ENCODE assay signal across 9 cellular contexts in genomic region chr2:69755862-69756467, GRCh38. TPM values are rescaled to one million over a fixed set of nuclear protein-coding genes. Genes with fewer than 3 reads are reported as not detected.
DNase-seq lines count a peak whose midpoint lies in the region; ATAC-seq and TF ChIP-seq lines count a peak whose summit lies in the region.
"Had no signal": no experiment of that assay in that cellular context is flagged by ENCODE, and none has a peak within 500 bp of the region (broad histone marks: within the 10 kb centered on the region; RNA-seq: fewer than 3 reads in every experiment).

No MANE protein-coding gene starts in this region.

- H3K4me3 Mint-ChIP-seq in activated CD4-positive, alpha-beta T cell treated with anti-CD3 and anti-CD28 coated beads, Interleukin-2, amount 10 ng/mL, durations not matched to agents 7 days and 5 days, result no peak overlapping the region
- H3K4me3 Mint-ChIP-seq in activated naive CD4-positive, alpha-beta T cell treated with anti-CD3 and anti-CD28 coated beads, Interleukin-2, amount 10 ng/mL, durations not matched to agents 7 days and 5 days, result no peak overlapping the region
- H3K4me3 Mint-ChIP-seq: memory B cell had no signal

- TF ChIP-seq RAD21 in SK-N-SH (IDR thresholded peaks at IDR 0.05; ENCODE audit: low read length), result no peak

- H3K4me2 ChIP-seq in SK-N-SH, result no peak overlapping the region

- peak in 3 of 4 donors; percentile 66 to 75 (median 74) for ATAC-seq in heart left ventricle

- no peaks in the 10 kb centered on the region for H3K9me3 Mint-ChIP-seq in activated CD4-positive, alpha-beta T cell treated with anti-CD3 and anti-CD28 coated beads, Interleukin-2, amount 10 ng/mL, durations not matched to agents 7 days and 5 days
- no peaks in the 10 kb centered on the region for H3K9me3 Mint-ChIP-seq in activated naive CD4-positive, alpha-beta T cell treated with anti-CD3 and anti-CD28 coated beads, Interleukin-2, amount 10 ng/mL, durations not matched to agents 7 days and 5 days
- H3K9me3 Mint-ChIP-seq: memory B cell had no signal

- H3K36me3 ChIP-seq in SK-N-SH (replicated peaks in 1 of 2; ENCODE audit: control insufficient read depth in 1 of 2, insufficient read depth in 2 of 2, low read length in 1 of 2), result peaks cover 0 to 13% of the 10 kb centered on the region in 2 experiments
- peaks cover 0 to 24% (median 8%) of the 10 kb centered on the region in 9 donors for H3K36me3 ChIP-seq in heart left ventricle
- peaks cover 0 to 4% of the 10 kb centered on the region in 2 donors for H3K36me3 ChIP-seq in thyroid gland
- peaks cover 0 to 20% (median 4%) of the 10 kb centered on the region in 6 donors for H3K36me3 ChIP-seq in spleen

- H3K27ac ChIP-seq in SK-N-SH (ENCODE audit: low read depth in 2 of 2, low read length in 1 of 2) (peak overlapping the region in 1 of 2 experiments; percentile 29; a peak in 1 of 4 replicates), heart left ventricle (peak overlapping the region in 4 of 12 donors; percentile 1 to 22 (median 8)), thyroid gland (peak overlapping the region in 2 of 3 donors; percentile 27 to 67), spleen (peak overlapping the region in 1 of 8 donors; percentile 59)

- H4K20me1 ChIP-seq in SK-N-SH (ENCODE audit: insufficient read depth), result peaks cover 9% of the 10 kb centered on the region; the same call in 1 of the 2 replicates

- H3K4me1 ChIP-seq in SK-N-SH (ENCODE audit: control insufficient read depth in 1 of 2, insufficient read depth in 2 of 2, low read depth in 1 of 2, low read length in 1 of 2) (0 out of 4 replicates have a peak, but pooled peaks cover 0 to 4% of the 10 kb centered on the region in 2 experiments), heart left ventricle (peaks cover 0 to 48% (median 10%) of the 10 kb centered on the region in 12 donors), thyroid gland (peaks cover 22 to 40% of the 10 kb centered on the region in 2 donors), spleen (peaks cover 0 to 48% (median 19%) of the 10 kb centered on the region in 6 donors)

- H3K36me3 Mint-ChIP-seq in activated CD4-positive, alpha-beta T cell treated with anti-CD3 and anti-CD28 coated beads, Interleukin-2, amount 10 ng/mL, durations not matched to agents 7 days and 5 days (ENCODE audit: low read depth), result peaks cover 3% of the 10 kb centered on the region
- H3K36me3 Mint-ChIP-seq in activated naive CD4-positive, alpha-beta T cell treated with anti-CD3 and anti-CD28 coated beads, Interleukin-2, amount 10 ng/mL, durations not matched to agents 7 days and 5 days, result peaks cover 6% of the 10 kb centered on the region

- POLR2A ChIA-PET in activated CD4-positive, alpha-beta T cell treated with anti-CD3 and anti-CD28 coated beads, Interleukin-2, amount 10 ng/mL, durations not matched to agents 7 days and 5 days (lab: Charles Lee), result interaction anchor here (0.6 to 0.7 kb wide), 2 partner anchors 20 to 1006 kb away, joined by 3 to 7 read pairs; no protein-coding TSS in a partner anchor
- POLR2A ChIA-PET in SK-N-SH (lab: Yijun Ruan, JAX), result no interaction called here

- H3K27me3 ChIP-seq in SK-N-SH (ENCODE audit: insufficient read depth) (no peaks in the 10 kb centered on the region), heart left ventricle (no peaks in the 10 kb centered on the region), thyroid gland (no peaks in the 10 kb centered on the region), spleen (replicated peaks in 1 of 7) (no peaks in the 10 kb centered on the region)

- peaks cover 16% of the 10 kb centered on the region for H3K4me1 Mint-ChIP-seq in activated CD4-positive, alpha-beta T cell treated with anti-CD3 and anti-CD28 coated beads, Interleukin-2, amount 10 ng/mL, durations not matched to agents 7 days and 5 days
- H3K4me1 Mint-ChIP-seq in activated naive CD4-positive, alpha-beta T cell treated with anti-CD3 and anti-CD28 coated beads, Interleukin-2, amount 10 ng/mL, durations not matched to agents 7 days and 5 days, result peaks cover 21% of the 10 kb centered on the region

- peak; percentile 14 for DNase-seq in activated CD4-positive, alpha-beta T cell treated with anti-CD3 and anti-CD28 coated beads, Interleukin-2, amount 10 ng/mL, durations not matched to agents 7 days and 5 days
- no peak for DNase-seq in activated CD4-positive, alpha-beta T cell treated with anti-CD3 and anti-CD28 coated beads, Interleukin-2, amount 50 U/mL, for 1 hour
- DNase-seq in SK-N-SH, result no peak
- no peak for DNase-seq in heart left ventricle
- DNase-seq in thyroid gland, result no peak
- DNase-seq in spleen, result no peak
- no peak for DNase-seq in NCI-H1048 (lab: John Stamatoyannopoulos, UW)
- DNase-seq in activated naive CD4-positive, alpha-beta T cell treated with anti-CD3 and anti-CD28 coated beads, Interleukin-2, amount 10 ng/mL, durations not matched to agents 7 days and 5 days, result no peak

- H3K9me2 ChIP-seq in SK-N-SH, result no peaks in the 10 kb centered on the region

- WGBS in SK-N-SH (ENCODE audit: low lambda C conversion rate), result 41% methylated on average over 2 of the region's 2 CpGs
- 59 to 67% (median 61%) methylated on average over 2 of the region's 2 CpGs for WGBS in heart left ventricle, 4 donors
- 48 to 50% methylated on average over 2 of the region's 2 CpGs for WGBS in thyroid gland, 2 donors
- 55 to 76% (median 63%) methylated on average over 2 of the region's 2 CpGs for WGBS in spleen, 5 donors

- H2AFZ ChIP-seq in SK-N-SH (ENCODE audit: low read depth), result peak overlapping the region; percentile 38; the same call in 1 of the 2 replicates

- no peak for TF ChIP-seq POLR2A in heart left ventricle (IDR thresholded peaks at IDR 0.05)
- no peak for TF ChIP-seq POLR2A in thyroid gland (IDR thresholded peaks at IDR 0.05)
- no peak for TF ChIP-seq POLR2A in spleen (IDR thresholded peaks at IDR 0.05)

- no peak overlapping the region for H3K4me3 ChIP-seq in SK-N-SH (ENCODE audit: low read depth in 2 of 2, low read length in 1 of 2)
- no peak overlapping the region for H3K4me3 ChIP-seq in heart left ventricle
- H3K4me3 ChIP-seq in thyroid gland (replicated peaks in 1 of 3), result no peak overlapping the region
- no peak overlapping the region for H3K4me3 ChIP-seq in spleen

- H3K27ac Mint-ChIP-seq in activated CD4-positive, alpha-beta T cell treated with anti-CD3 and anti-CD28 coated beads, Interleukin-2, amount 10 ng/mL, durations not matched to agents 7 days and 5 days, result peak overlapping the region; percentile 65
- no peak overlapping the region for H3K27ac Mint-ChIP-seq in activated naive CD4-positive, alpha-beta T cell treated with anti-CD3 and anti-CD28 coated beads, Interleukin-2, amount 10 ng/mL, durations not matched to agents 7 days and 5 days
- H3K27ac Mint-ChIP-seq: memory B cell had no signal

- H3F3A ChIP-seq in SK-N-SH (replicated peaks; ENCODE audit: insufficient read depth), result peaks cover 5% of the 10 kb centered on the region

- H3K79me2 ChIP-seq in SK-N-SH (ENCODE audit: insufficient read depth), result peaks cover 51% of the 10 kb centered on the region

- TF ChIP-seq CTCF in SK-N-SH (IDR thresholded peaks at IDR 0.05) (no peak), heart left ventricle (IDR thresholded peaks at IDR 0.05) (no peak), thyroid gland (IDR thresholded peaks at IDR 0.05) (no peak), spleen (IDR thresholded peaks at IDR 0.05 in 8 of 11, conservative IDR thresholded peaks at IDR 0.05 in 3 of 11) (no peak)

- no peaks in the 10 kb centered on the region for H3K9me3 ChIP-seq in SK-N-SH
- H3K9me3 ChIP-seq in heart left ventricle, result no peaks in the 10 kb centered on the region
- no peaks in the 10 kb centered on the region for H3K9me3 ChIP-seq in thyroid gland
- no peaks in the 10 kb centered on the region for H3K9me3 ChIP-seq in spleen

- TF ChIP-seq EP300 in SK-N-SH (IDR thresholded peaks at IDR 0.05; ENCODE audit: borderline replicate concordance in 1 of 2, low read depth in 1 of 2, low read length in 1 of 2), result no peak

- CTCF ChIA-PET in activated CD4-positive, alpha-beta T cell treated with anti-CD3 and anti-CD28 coated beads, Interleukin-2, amount 10 ng/mL, durations not matched to agents 7 days and 5 days (lab: Charles Lee), result interaction anchor here (0.6 to 1.3 kb wide), 6 partner anchors 10 to 104 kb away, joined by 3 to 8 read pairs (median 3); no protein-coding TSS in a partner anchor
- CTCF ChIA-PET in SK-N-SH (lab: Yijun Ruan, JAX), result interaction anchor here (1.0 to 2.3 kb wide), 4 partner anchors 11 to 60 kb away, joined by 3 to 9 read pairs (median 5); no protein-coding TSS in a partner anchor
- CTCF ChIA-PET in activated naive CD4-positive, alpha-beta T cell treated with anti-CD3 and anti-CD28 coated beads, Interleukin-2, amount 10 ng/mL, durations not matched to agents 7 days and 5 days (lab: Charles Lee), result interaction anchor here (0.9 to 2.3 kb wide), 4 partner anchors 12 to 47 kb away, joined by 3 to 10 read pairs (median 4); no protein-coding TSS in a partner anchor

- intact Hi-C loops in heart left ventricle (cut with DNase I), result no loop called here
- intact Hi-C loops in thyroid gland (cut with DNase I), result no loop called here
- intact Hi-C loops in spleen (cut with DNase I; ENCODE audit: low total_unique reads), result no loop called here

- H3K9ac ChIP-seq in SK-N-SH, result 0 out of 2 replicates have a peak overlapping the region, but pooled peaks have one; percentile 2

- no peaks in the 10 kb centered on the region for H3K27me3 Mint-ChIP-seq in activated CD4-positive, alpha-beta T cell treated with anti-CD3 and anti-CD28 coated beads, Interleukin-2, amount 10 ng/mL, durations not matched to agents 7 days and 5 days
- no peaks in the 10 kb centered on the region for H3K27me3 Mint-ChIP-seq in activated naive CD4-positive, alpha-beta T cell treated with anti-CD3 and anti-CD28 coated beads, Interleukin-2, amount 10 ng/mL, durations not matched to agents 7 days and 5 days
- H3K27me3 Mint-ChIP-seq: memory B cell had no signal

TF ChIP-seq in SK-N-SH, 30 proteins besides CTCF, POLR2A, EP300 and RAD21:
- TF ChIP-seq FOSL2 (IDR thresholded peaks at IDR 0.05; ENCODE audit: borderline replicate concordance, low read depth), result peak; percentile 43; the same call in 1 of the 2 replicates
- no peak for TF ChIP-seq GATA2 (CRISPR knock-in tag; IDR thresholded peaks at IDR 0.05)

RNA-seq across cellular contexts. Expression of gene ANXA4, which starts 14.0 kb away (rescaled TPM):
- 10 to 100 TPM; 70.6 to 75.9 TPM for total RNA-seq in activated CD4-positive, alpha-beta T cell treated with anti-CD3 and anti-CD28 coated beads, Interleukin-2, amount 10 ng/mL, durations not matched to agents 7 days and 5 days
- polyA plus RNA-seq in SK-N-SH (2012; rRNA removed) (93.2 and 137 TPM in 2 replicates), heart left ventricle (10 to 100 TPM; 10.3 to 16.5 TPM), spleen (10 to 100 TPM; 15.0 to 26.2 (median 20.1) TPM)
- 86.9 and 101 TPM in 2 replicates for polyA plus RNA-seq in SK-N-SH (2012; cell fraction: cytosol; rRNA removed)
- polyA plus RNA-seq in SK-N-SH (2012; cell fraction: nucleus; rRNA removed), result 126 and 213 TPM in 2 replicates
- total RNA-seq in heart left ventricle (10 to 100 TPM in 8 of 9 donors, 1 to 10 TPM in 1; 7.3 to 73.5 (median 22.2) TPM), thyroid gland (100 to 1,000 TPM in 1 of 4 donors, 10 to 100 TPM in 3; 72.0 to 101 (median 82.5) TPM), spleen (10 to 100 TPM; 22.9 to 56.1 (median 50.0) TPM)
